ENCODE assay signal across 27 cellular contexts in the genomic region with DNA sequence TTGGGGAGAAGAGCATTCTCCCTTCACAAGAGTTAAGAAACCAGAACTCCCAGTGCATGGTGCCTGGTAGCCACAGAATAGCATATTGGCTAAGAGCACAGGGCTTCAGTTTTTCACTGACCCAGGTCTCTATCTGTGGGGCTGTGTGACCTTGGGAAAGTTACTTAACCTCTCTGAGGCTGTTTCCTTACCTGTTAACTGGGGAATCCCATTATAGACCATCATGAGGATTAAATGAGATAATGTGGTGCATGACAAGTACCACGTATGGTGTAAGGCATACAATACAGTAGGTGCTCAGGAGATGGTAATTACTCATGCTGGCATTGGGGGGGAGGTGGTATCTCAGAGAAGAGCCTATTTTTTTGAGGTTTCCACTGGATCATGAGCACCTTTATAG. TPM values are rescaled to one million over a fixed set of nuclear protein-coding genes. Genes with fewer than 3 reads are reported as not detected.
"Had no signal": no experiment of that assay in that cellular context is flagged by ENCODE, and none has a peak within 500 bp of the region (broad histone marks: within the 10 kb centered on the region; RNA-seq: fewer than 3 reads in every experiment).

No MANE protein-coding gene starts in this region.

- H3K4me1 ChIP-seq: colonic mucosa, esophagus squamous epithelium, gastrocnemius medialis, heart right ventricle, left lung, lower lobe of right lung had no signal

- H3K27ac ChIP-seq: colonic mucosa, dorsolateral prefrontal cortex, epithelial cell of prostate, esophagus squamous epithelium, gastrocnemius medialis, heart right ventricle, left lung, lower lobe of right lung had no signal

- FAIRE-seq: endometrium, islet of Langerhans, keratinocyte had no signal

- H3K4me1 Mint-ChIP-seq: mesothelial cell of epicardium, naive B cell had no signal

- H3K9me3 Mint-ChIP-seq: dendritic cell treated with granulocyte-macrophage colony-stimulating factor and Interleukin-4, amounts not matched to agents 40 ng/mL and 50 ng/mL, for 4 days had no signal

- H3K4me3 Mint-ChIP-seq: dendritic cell treated with granulocyte-macrophage colony-stimulating factor and Interleukin-4, amounts not matched to agents 40 ng/mL and 50 ng/mL, for 4 days; mesothelial cell of epicardium; naive B cell had no signal

- H3K36me3 Mint-ChIP-seq: mesothelial cell of epicardium, naive B cell had no signal

- H3K4me3 ChIP-seq: colonic mucosa, dorsolateral prefrontal cortex, esophagus squamous epithelium, gastrocnemius medialis, heart right ventricle, left lung, lower lobe of right lung, mucosa of descending colon had no signal

- H3K9me3 ChIP-seq: colonic mucosa, esophagus squamous epithelium, gastrocnemius medialis, left lung, lower lobe of right lung, mucosa of descending colon had no signal

- H3K36me3 ChIP-seq: colonic mucosa, esophagus squamous epithelium, gastrocnemius medialis, heart right ventricle, left lung, lower lobe of right lung had no signal

- H3K27ac Mint-ChIP-seq: dendritic cell treated with granulocyte-macrophage colony-stimulating factor and Interleukin-4, amounts not matched to agents 40 ng/mL and 50 ng/mL, for 4 days; mesothelial cell of epicardium had no signal

- DNase-seq: colonic mucosa; cortex of kidney; effector CD4-positive, alpha-beta T cell; effector memory CD4-positive, alpha-beta T cell; erythroblast; esophagus squamous epithelium; foreskin fibroblast; foreskin melanocyte; gastrocnemius medialis; glutamatergic neuron; heart right ventricle; hippocampal formation; left cardiac atrium; left lung; left ventricle myocardium superior; lower lobe of right lung; mesenchymal stem cell; mucosa of descending colon; naive B cell had no signal

- H3K27me3 ChIP-seq: colonic mucosa had no signal

- ATAC-seq: gastrocnemius medialis, heart right ventricle, left cardiac atrium, left lung, left ventricle myocardium superior, lower lobe of right lung, mucosa of descending colon had no signal

RNA-seq across cellular contexts. Expression of a gene that starts 33.6 kb away (rescaled TPM):
- total RNA-seq: gastrocnemius medialis, lung microvascular endothelial cell had no signal
